8 cellular contexts compared by ENCODE assay signal in the genomic region with DNA sequence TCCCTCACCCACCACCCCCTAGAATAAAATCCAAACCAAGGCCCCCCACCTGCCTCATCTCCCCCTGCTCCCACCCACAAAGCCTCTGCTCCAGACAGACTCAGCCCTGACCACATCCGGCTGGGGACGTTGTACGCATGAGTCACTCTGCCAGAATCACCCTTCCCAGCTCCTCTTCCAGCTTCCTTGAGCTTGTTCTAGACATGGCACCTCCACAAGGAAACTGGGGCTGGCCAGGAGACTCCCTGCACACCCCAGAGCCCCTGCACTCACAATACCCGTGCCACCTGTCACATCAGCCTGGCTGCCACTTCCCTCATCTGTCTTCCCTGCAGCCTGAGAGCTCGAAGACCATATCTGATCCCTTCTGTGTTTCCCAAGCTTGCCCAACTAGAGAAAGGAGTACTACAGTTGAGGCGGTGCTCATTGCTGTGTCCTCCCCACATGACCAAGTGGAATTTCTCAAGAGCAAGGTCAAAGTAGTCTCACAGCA. TPM values are rescaled to one million over a fixed set of nuclear protein-coding genes. Genes with fewer than 3 reads are reported as not detected.
DNase-seq lines count a peak whose midpoint lies in the region; ATAC-seq, FAIRE-seq and TF ChIP-seq lines count a peak whose summit lies in the region.
"Had no signal": no experiment of that assay in that cellular context is flagged by ENCODE, and none has a peak within 500 bp of the region (broad histone marks: within the 10 kb centered on the region; RNA-seq: fewer than 3 reads in every experiment).

No MANE protein-coding gene starts in this region.

- CTCF ChIA-PET in PC-9 (lab: Charles Lee), result interaction anchor here (0.7 to 0.8 kb wide), 2 partner anchors 35 to 75 kb away, joined by 3 to 4 read pairs; no protein-coding TSS in a partner anchor

- H3K27me3 ChIP-seq in PC-9 (ENCODE audit: insufficient read depth, low read depth), result no peaks in the 10 kb centered on the region

- no peak for TF ChIP-seq POLR2A in H54 (IDR thresholded peaks at IDR 0.05; ENCODE audit: low read depth, low read length)

- DNase-seq in H54 (ENCODE audit: insufficient read length, low spot score) (peak; percentile 98), PC-9 (peak; percentile 81 to 85), dedifferentiated amniotic fluid mesenchymal stem cell (ENCODE audit: extremely low spot score) (peak; percentile 36), retinal pigment epithelial cell (ENCODE audit: low read depth) (peak; percentile 31), left ventricle myocardium superior (no peak)
- no peak for DNase-seq in effector CD4-positive, alpha-beta T cell
- DNase-seq: NCI-H2171 had no signal

- POLR2A ChIA-PET in PC-9 (lab: Charles Lee; ENCODE audit: unreplicated experiment), result interaction anchor here (0.5 to 1.0 kb wide), 2 partner anchors 9 to 74 kb away, joined by 3 to 9 read pairs; no protein-coding TSS in a partner anchor

- H3K9me2 ChIP-seq in PC-9 (ENCODE audit: insufficient read depth), result no peaks in the 10 kb centered on the region

- H3K4me2 ChIP-seq in PC-9, result peak overlapping the region; percentile 75

- H4K20me1 ChIP-seq in PC-9 (ENCODE audit: insufficient read depth), result 0 out of 2 replicates have a peak, but pooled peaks cover 4% of the 10 kb centered on the region

- BruUV-seq in PC-9 (replicated peaks; lab: Mats Ljungman, UMichigan), result no TSS peak

- ATAC-seq in left ventricle myocardium superior (no peak), GM21786 (IDR thresholded peaks at IDR 0.05; ENCODE audit: unreplicated experiment) (no peak)

- peaks cover 82% of the 10 kb centered on the region for H3K79me2 ChIP-seq in PC-9 (ENCODE audit: low read depth)

- peaks cover 49% of the 10 kb centered on the region for H3F3A ChIP-seq in PC-9 (ENCODE audit: insufficient read depth, low read depth)

- no peak overlapping the region for H2AFZ ChIP-seq in PC-9

- H3K4me3 ChIP-seq in PC-9 (peak overlapping the region; percentile 31; the same call in 1 of the 2 replicates), retinal pigment epithelial cell (ENCODE audit: low read length) (no peak overlapping the region)

- intact Hi-C loops in PC-9 (cut with micrococcal nuclease; ENCODE audit: unreplicated experiment) (loop anchor here (1.0 to 5.0 kb wide), 3 partner anchors 9 to 75 kb away; a partner anchor contains a TSS), left ventricle myocardium superior (cut with micrococcal nuclease) (no loop called here)

- peak overlapping the region; percentile 93 for H3K27ac ChIP-seq in PC-9

- no peak for FAIRE-seq in H54 (lab: Jason Lieb, UNC)

- H3K9me3 ChIP-seq in PC-9 (ENCODE audit: insufficient read depth, low read depth), result no peaks in the 10 kb centered on the region

- peaks cover 48% of the 10 kb centered on the region for H3K4me1 ChIP-seq in PC-9 (replicated peaks; ENCODE audit: insufficient read depth)

- H3K36me3 ChIP-seq in PC-9 (ENCODE audit: low read depth), result peaks cover 44% of the 10 kb centered on the region

- TF ChIP-seq CTCF in PC-9 (conservative IDR thresholded peaks at IDR 0.05) (no peak), retinal pigment epithelial cell (conservative IDR thresholded peaks at IDR 0.05; ENCODE audit: low read depth, low read length) (no peak)

RNA-seq across cellular contexts. Expression of a gene that starts 9.7 kb away (rescaled TPM):
- 45.6 and 49.6 TPM in 2 replicates for total RNA-seq in PC-9 (2021)
- 17.2 TPM for total RNA-seq in left ventricle myocardium superior

RNA-seq across cellular contexts. Expression of a gene that starts 12.3 kb away (rescaled TPM):
- total RNA-seq in PC-9 (2021), result 13.4 and 13.9 TPM in 2 replicates
- total RNA-seq in left ventricle myocardium superior, result 6.7 TPM

RNA-seq across cellular contexts. Expression of a gene that starts 34.6 kb away (rescaled TPM):
- 37.4 and 44.6 TPM in 2 replicates for total RNA-seq in PC-9 (2021)
- 40.0 TPM for total RNA-seq in left ventricle myocardium superior

RNA-seq across cellular contexts. Expression of a gene that starts 47.1 kb away (rescaled TPM):
- total RNA-seq in PC-9 (2021), result 57.4 and 79.1 TPM in 2 replicates
- 46.0 TPM for total RNA-seq in left ventricle myocardium superior

Comparison
In these comparisons a context has a peak if more than half of its experiments do, and no peak if none do; other contexts are left out.
1. DNase-seq: peak in H54 (single experiment), PC-9 (2 of 2), dedifferentiated amniotic fluid mesenchymal stem cell (single experiment) and retinal pigment epithelial cell (single experiment); none in left ventricle myocardium superior (single experiment) and effector CD4-positive, alpha-beta T cell (single experiment).